Comparison of ENCODE assay signal across 8 cellular contexts in the genomic region with DNA sequence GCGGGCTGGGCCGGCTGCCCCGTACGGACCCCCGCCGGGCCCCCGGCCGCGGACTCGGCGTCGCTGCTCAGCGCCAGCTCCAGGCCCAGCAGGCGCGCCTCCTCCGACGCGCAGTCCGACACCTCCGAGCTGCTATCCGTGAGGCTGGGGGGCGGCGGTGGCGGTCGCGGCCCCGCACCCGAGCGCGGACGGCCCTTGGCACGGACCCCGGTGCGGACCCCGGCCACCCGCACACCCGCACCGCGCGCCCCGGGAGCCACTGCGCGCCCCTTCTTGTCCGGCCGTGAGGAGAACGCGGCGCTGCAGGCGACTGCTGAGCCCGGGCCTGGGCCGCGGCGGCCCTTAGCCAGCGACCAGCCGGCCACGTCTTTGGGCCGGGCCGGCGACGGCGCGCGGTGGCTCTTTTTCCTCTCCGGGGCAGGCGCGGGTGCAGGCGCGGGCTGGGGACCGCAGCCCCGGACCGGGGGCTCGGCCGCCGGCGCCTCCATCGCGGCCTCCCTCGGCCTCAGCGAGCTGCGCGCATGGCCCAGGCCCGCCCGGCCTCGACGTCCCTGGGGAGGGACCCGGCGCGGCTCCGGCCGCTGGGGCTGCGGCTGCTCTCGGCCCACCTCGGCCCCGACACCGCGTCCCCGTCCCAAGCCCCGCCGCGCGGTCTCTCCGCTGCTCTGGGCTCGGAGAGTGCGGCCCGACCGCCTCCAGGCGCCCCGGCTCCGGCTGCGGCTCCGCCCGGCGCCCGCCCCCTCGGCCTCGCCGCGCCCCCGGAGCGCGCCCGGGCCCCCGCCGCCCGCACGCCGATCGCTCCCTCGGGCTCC.
A peak's percentile ranks its signal among the peaks of the same experiment; 100 is the strongest.
DNase-seq lines count a peak whose midpoint lies in the region; ATAC-seq and FAIRE-seq lines count a peak whose summit lies in the region.

No MANE protein-coding gene starts in this region.

- peaks cover 23% of the 10 kb centered on the region for H3K27me3 Mint-ChIP-seq in dendritic cell treated with granulocyte-macrophage colony-stimulating factor and Interleukin-4, amounts not matched to agents 40 ng/mL and 50 ng/mL, for 4 days

- peak overlapping the region; percentile 76 for H3K4me3 Mint-ChIP-seq in dendritic cell treated with granulocyte-macrophage colony-stimulating factor and Interleukin-4, amounts not matched to agents 40 ng/mL and 50 ng/mL, for 4 days

- DNase-seq in RCC 7860 (ENCODE audit: low spot score) (no peak), DMS153 treated with DMSO at 0.1 percent for 48 hours (lab: John Stamatoyannopoulos, UW; ENCODE audit: unreplicated experiment) (no peak)
- no peak for DNase-seq in stimulated activated CD4-positive, alpha-beta T cell treated with anti-CD3 and anti-CD28 coated beads, Interleukin-4, amount 100 ng/mL, for 4 hours

- FAIRE-seq in RCC 7860 (lab: Jason Lieb, UNC): no peak

- peak overlapping the region; percentile 98 for H3K27ac ChIP-seq in BLaER1

- H3K4me1 ChIP-seq in BLaER1: peaks cover 75% of the 10 kb centered on the region
- peaks cover 20% of the 10 kb centered on the region for H3K4me1 ChIP-seq in neuron (ENCODE audit: insufficient read depth, low read length)

- ATAC-seq in GM19397 (IDR thresholded peaks at IDR 0.05; ENCODE audit: unreplicated experiment): peak; percentile 56
- peak; percentile 4 for ATAC-seq in HG03520 (IDR thresholded peaks at IDR 0.05; ENCODE audit: unreplicated experiment)

- H3K4me3 ChIP-seq in BLaER1 (peak overlapping the region; percentile 100), neuron (ENCODE audit: low read length) (peak overlapping the region; percentile 66)

- intact Hi-C loops in dendritic cell treated with granulocyte-macrophage colony-stimulating factor and Interleukin-4, amounts not matched to agents 40 ng/mL and 50 ng/mL, for 4 days (cut with micrococcal nuclease): loop anchor here (2.0 to 10.0 kb wide), 4 partner anchors 20 to 248 kb away; a partner anchor contains a TSS

- no peak overlapping the region for H2AFZ ChIP-seq in neuron (ENCODE audit: low read depth, low read length)

- H3K27ac Mint-ChIP-seq in dendritic cell treated with granulocyte-macrophage colony-stimulating factor and Interleukin-4, amounts not matched to agents 40 ng/mL and 50 ng/mL, for 4 days: no peak overlapping the region

- peaks cover 35% of the 10 kb centered on the region for H3K36me3 Mint-ChIP-seq in dendritic cell treated with granulocyte-macrophage colony-stimulating factor and Interleukin-4, amounts not matched to agents 40 ng/mL and 50 ng/mL, for 4 days (ENCODE audit: low read depth)

- peak overlapping the region; percentile 100 for H3K4me2 ChIP-seq in BLaER1

- H3K4me1 Mint-ChIP-seq in dendritic cell treated with granulocyte-macrophage colony-stimulating factor and Interleukin-4, amounts not matched to agents 40 ng/mL and 50 ng/mL, for 4 days (ENCODE audit: low read depth): peaks cover 71% of the 10 kb centered on the region

- H3K27me3 ChIP-seq in BLaER1 (no peaks in the 10 kb centered on the region), neuron (ENCODE audit: insufficient read depth, low read length) (peaks cover 14% of the 10 kb centered on the region)

- H3K36me3 ChIP-seq in BLaER1: peaks cover 26% of the 10 kb centered on the region
- H3K36me3 ChIP-seq in neuron (ENCODE audit: insufficient read depth, low read length): peaks cover 10% of the 10 kb centered on the region

- H4K20me1 ChIP-seq in BLaER1: peaks cover 47% of the 10 kb centered on the region

- H3K9me3 Mint-ChIP-seq in dendritic cell treated with granulocyte-macrophage colony-stimulating factor and Interleukin-4, amounts not matched to agents 40 ng/mL and 50 ng/mL, for 4 days: no peaks in the 10 kb centered on the region

- H3K9me3 ChIP-seq in BLaER1: no peaks in the 10 kb centered on the region
- H3K9me3 ChIP-seq in neuron (ENCODE audit: low read length): no peaks in the 10 kb centered on the region

- H3K9ac ChIP-seq in BLaER1: peak overlapping the region; percentile 99
